ENCODE assay signal across 1 cellular context in the genomic region with DNA sequence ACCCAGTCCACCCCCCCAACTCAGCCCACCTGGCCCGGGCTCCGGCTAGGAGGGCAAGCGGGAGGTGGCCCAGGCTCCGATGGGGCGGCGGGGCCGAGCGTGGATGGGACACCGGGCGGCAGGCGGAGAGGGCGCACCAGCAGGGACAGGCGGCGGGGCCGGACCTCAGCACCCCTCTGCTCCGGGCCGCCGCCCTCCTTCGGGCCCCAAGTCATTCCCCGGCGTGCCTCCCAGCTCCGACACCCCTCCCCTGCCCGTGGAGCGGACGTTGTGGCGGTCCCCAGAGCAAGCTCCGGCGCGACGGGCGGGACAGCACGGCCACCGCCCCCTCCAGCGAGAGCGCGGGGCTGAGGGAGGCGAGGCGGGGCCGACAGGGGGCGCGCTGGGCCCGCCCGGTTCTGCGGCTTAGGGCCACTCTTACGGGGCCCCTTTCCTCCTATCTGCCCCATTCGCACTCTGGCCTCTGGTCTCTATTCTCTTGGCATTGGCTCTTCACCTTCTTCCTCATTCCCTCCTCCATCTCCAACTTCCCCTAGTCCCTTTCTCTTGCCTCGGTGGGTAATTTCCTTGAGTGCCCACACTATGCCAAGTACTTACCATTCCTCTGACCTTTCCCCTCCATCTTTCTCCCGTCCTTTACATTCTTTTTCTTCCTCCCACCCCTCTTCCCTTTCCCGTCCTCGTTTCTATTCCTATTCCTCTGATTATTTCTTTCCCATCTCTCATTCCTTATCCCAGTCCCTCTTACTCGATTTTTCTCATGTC.
TF ChIP-seq lines count a peak whose summit lies in the region.

No MANE protein-coding gene starts in this region.

TF ChIP-seq in HEK293, 187 proteins besides CTCF, POLR2A, EP300 and RAD21 (continued from another document and continues in another):
- TF ChIP-seq, protein P1, sequence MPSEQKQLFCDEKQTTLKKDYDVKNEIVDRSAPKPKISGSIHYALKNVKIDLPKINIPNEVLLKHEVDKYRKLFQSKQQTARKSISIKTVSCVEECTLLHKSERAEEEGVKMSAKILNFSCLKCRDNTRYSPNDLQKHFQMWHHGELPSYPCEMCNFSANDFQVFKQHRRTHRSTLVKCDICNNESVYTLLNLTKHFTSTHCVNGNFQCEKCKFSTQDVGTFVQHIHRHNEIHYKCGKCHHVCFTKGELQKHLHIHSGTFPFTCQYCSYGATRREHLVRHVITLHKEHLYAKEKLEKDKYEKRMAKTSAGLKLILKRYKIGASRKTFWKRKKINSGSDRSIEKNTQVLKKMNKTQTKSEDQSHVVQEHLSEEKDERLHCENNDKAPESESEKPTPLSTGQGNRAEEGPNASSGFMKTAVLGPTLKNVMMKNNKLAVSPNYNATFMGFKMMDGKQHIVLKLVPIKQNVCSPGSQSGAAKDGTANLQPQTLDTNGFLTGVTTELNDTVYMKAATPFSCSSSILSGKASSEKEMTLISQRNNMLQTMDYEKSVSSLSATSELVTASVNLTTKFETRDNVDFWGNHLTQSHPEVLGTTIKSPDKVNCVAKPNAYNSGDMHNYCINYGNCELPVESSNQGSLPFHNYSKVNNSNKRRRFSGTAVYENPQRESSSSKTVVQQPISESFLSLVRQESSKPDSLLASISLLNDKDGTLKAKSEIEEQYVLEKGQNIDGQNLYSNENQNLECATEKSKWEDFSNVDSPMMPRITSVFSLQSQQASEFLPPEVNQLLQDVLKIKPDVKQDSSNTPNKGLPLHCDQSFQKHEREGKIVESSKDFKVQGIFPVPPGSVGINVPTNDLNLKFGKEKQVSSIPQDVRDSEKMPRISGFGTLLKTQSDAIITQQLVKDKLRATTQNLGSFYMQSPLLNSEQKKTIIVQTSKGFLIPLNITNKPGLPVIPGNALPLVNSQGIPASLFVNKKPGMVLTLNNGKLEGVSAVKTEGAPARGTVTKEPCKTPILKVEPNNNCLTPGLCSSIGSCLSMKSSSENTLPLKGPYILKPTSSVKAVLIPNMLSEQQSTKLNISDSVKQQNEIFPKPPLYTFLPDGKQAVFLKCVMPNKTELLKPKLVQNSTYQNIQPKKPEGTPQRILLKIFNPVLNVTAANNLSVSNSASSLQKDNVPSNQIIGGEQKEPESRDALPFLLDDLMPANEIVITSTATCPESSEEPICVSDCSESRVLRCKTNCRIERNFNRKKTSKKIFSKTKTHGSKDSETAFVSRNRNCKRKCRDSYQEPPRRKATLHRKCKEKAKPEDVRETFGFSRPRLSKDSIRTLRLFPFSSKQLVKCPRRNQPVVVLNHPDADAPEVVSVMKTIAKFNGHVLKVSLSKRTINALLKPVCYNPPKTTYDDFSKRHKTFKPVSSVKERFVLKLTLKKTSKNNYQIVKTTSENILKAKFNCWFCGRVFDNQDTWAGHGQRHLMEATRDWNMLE (tag by site-specific recombination; conservative IDR thresholded peaks at IDR 0.05; ENCODE audit: low read depth) = no peak
- TF ChIP-seq TRIM28 (IDR thresholded peaks at IDR 0.05; ENCODE audit: borderline replicate concordance, low read length) = no peak
- TF ChIP-seq HOXA7 (CRISPR knock-in tag; IDR thresholded peaks at IDR 0.05; ENCODE audit: borderline replicate concordance) = no peak
- peak; percentile 98 for TF ChIP-seq ZBTB8A (tag by site-specific recombination; IDR thresholded peaks at IDR 0.05)
- TF ChIP-seq ZFP69B (tag by site-specific recombination; IDR thresholded peaks at IDR 0.05) = peak; percentile 82
- peak; percentile 36; the same call in 1 of the 2 replicates for TF ChIP-seq ZNF391 (tag by site-specific recombination; IDR thresholded peaks at IDR 0.05; ENCODE audit: borderline replicate concordance, low read depth)
- peak; percentile 91 for TF ChIP-seq KLF9 (tag by site-specific recombination; IDR thresholded peaks at IDR 0.05; ENCODE audit: low read depth)
- peak; percentile 63; the same call in 1 of the 2 replicates for TF ChIP-seq ZNF423 (tag by site-specific recombination; IDR thresholded peaks at IDR 0.05)
- no peak for TF ChIP-seq RBAK (tag by site-specific recombination; IDR thresholded peaks at IDR 0.05)
- TF ChIP-seq ZNF133 (tag by site-specific recombination; IDR thresholded peaks at IDR 0.05) = 0 out of 2 replicates have a peak, but pooled peaks have one; percentile 7
- no peak for TF ChIP-seq ZNF473 (tag by site-specific recombination; IDR thresholded peaks at IDR 0.05)
- peak; percentile 67 for TF ChIP-seq SP2 (tag by site-specific recombination; IDR thresholded peaks at IDR 0.05)
- no peak for TF ChIP-seq SALL2 (tag by site-specific recombination; IDR thresholded peaks at IDR 0.05; ENCODE audit: borderline replicate concordance)
- TF ChIP-seq, protein P2, sequence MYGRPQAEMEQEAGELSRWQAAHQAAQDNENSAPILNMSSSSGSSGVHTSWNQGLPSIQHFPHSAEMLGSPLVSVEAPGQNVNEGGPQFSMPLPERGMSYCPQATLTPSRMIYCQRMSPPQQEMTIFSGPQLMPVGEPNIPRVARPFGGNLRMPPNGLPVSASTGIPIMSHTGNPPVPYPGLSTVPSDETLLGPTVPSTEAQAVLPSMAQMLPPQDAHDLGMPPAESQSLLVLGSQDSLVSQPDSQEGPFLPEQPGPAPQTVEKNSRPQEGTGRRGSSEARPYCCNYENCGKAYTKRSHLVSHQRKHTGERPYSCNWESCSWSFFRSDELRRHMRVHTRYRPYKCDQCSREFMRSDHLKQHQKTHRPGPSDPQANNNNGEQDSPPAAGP (tag by site-specific recombination; IDR thresholded peaks at IDR 0.05) = peak; percentile 72; the same call in 1 of the 2 replicates
- no peak for TF ChIP-seq ZNF302 (tag by site-specific recombination; IDR thresholded peaks at IDR 0.05; ENCODE audit: low read depth)
- TF ChIP-seq ZNF791 (tag by site-specific recombination; IDR thresholded peaks at IDR 0.05) = 0 out of 2 replicates have a peak, but pooled peaks have one; percentile 13
- peak; percentile 78 for TF ChIP-seq ZNF341 (tag by site-specific recombination; IDR thresholded peaks at IDR 0.05; ENCODE audit: low read depth)
- TF ChIP-seq, protein P3, sequence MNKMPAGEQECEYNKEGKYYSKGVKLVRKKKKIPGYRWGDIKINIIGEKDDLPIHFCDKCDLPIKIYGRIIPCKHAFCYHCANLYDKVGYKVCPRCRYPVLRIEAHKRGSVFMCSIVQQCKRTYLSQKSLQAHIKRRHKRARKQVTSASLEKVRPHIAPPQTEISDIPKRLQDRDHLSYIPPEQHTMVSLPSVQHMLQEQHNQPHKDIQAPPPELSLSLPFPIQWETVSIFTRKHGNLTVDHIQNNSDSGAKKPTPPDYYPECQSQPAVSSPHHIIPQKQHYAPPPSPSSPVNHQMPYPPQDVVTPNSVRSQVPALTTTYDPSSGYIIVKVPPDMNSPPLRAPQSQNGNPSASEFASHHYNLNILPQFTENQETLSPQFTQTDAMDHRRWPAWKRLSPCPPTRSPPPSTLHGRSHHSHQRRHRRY (tag by site-specific recombination; IDR thresholded peaks at IDR 0.05) = no peak
- peak; percentile 87 for TF ChIP-seq ZNF660 (tag by site-specific recombination; IDR thresholded peaks at IDR 0.05)
- TF ChIP-seq ZXDB (tag by site-specific recombination; IDR thresholded peaks at IDR 0.05) = peak; percentile 44; the same call in 1 of the 2 replicates
- TF ChIP-seq TCF7L2 (IDR thresholded peaks at IDR 0.05; ENCODE audit: borderline replicate concordance, low read depth, low read length) = no peak
- peak; percentile 98 for TF ChIP-seq PRDM1 (tag by site-specific recombination; IDR thresholded peaks at IDR 0.05)
- TF ChIP-seq ZNF426 (tag by site-specific recombination; IDR thresholded peaks at IDR 0.05) = no peak
- TF ChIP-seq EGR2 (tag by site-specific recombination; IDR thresholded peaks at IDR 0.05; ENCODE audit: low read depth) = peak; percentile 13; the same call in 1 of the 2 replicates
- no peak for TF ChIP-seq ZNF664 (tag by site-specific recombination; IDR thresholded peaks at IDR 0.05)
- no peak for TF ChIP-seq ZBTB7A (tag by site-specific recombination; IDR thresholded peaks at IDR 0.05; ENCODE audit: low read depth)
- peak; percentile 15; the same call in 1 of the 2 replicates for TF ChIP-seq ZNF221 (tag by site-specific recombination; IDR thresholded peaks at IDR 0.05; ENCODE audit: borderline replicate concordance)
- TF ChIP-seq, protein P4, sequence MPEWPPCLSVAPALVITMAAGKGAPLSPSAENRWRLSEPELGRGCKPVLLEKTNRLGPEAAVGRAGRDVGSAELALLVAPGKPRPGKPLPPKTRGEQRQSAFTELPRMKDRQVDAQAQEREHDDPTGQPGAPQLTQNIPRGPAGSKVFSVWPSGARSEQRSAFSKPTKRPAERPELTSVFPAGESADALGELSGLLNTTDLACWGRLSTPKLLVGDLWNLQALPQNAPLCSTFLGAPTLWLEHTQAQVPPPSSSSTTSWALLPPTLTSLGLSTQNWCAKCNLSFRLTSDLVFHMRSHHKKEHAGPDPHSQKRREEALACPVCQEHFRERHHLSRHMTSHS (tag by site-specific recombination; IDR thresholded peaks at IDR 0.05) = no peak
- TF ChIP-seq, protein P5, sequence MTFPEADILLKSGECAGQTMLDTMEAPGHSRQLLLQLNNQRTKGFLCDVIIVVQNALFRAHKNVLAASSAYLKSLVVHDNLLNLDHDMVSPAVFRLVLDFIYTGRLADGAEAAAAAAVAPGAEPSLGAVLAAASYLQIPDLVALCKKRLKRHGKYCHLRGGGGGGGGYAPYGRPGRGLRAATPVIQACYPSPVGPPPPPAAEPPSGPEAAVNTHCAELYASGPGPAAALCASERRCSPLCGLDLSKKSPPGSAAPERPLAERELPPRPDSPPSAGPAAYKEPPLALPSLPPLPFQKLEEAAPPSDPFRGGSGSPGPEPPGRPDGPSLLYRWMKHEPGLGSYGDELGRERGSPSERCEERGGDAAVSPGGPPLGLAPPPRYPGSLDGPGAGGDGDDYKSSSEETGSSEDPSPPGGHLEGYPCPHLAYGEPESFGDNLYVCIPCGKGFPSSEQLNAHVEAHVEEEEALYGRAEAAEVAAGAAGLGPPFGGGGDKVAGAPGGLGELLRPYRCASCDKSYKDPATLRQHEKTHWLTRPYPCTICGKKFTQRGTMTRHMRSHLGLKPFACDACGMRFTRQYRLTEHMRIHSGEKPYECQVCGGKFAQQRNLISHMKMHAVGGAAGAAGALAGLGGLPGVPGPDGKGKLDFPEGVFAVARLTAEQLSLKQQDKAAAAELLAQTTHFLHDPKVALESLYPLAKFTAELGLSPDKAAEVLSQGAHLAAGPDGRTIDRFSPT (tag by site-specific recombination; IDR thresholded peaks at IDR 0.05) = peak; percentile 87
- no peak for TF ChIP-seq ZNF174 (tag by site-specific recombination; IDR thresholded peaks at IDR 0.05)
- no peak for TF ChIP-seq ZBTB17 (tag by site-specific recombination; IDR thresholded peaks at IDR 0.05)
- TF ChIP-seq ZNF248 (tag by site-specific recombination; IDR thresholded peaks at IDR 0.05) = 0 out of 2 replicates have a peak, but pooled peaks have one; percentile 46
- TF ChIP-seq, protein P6, sequence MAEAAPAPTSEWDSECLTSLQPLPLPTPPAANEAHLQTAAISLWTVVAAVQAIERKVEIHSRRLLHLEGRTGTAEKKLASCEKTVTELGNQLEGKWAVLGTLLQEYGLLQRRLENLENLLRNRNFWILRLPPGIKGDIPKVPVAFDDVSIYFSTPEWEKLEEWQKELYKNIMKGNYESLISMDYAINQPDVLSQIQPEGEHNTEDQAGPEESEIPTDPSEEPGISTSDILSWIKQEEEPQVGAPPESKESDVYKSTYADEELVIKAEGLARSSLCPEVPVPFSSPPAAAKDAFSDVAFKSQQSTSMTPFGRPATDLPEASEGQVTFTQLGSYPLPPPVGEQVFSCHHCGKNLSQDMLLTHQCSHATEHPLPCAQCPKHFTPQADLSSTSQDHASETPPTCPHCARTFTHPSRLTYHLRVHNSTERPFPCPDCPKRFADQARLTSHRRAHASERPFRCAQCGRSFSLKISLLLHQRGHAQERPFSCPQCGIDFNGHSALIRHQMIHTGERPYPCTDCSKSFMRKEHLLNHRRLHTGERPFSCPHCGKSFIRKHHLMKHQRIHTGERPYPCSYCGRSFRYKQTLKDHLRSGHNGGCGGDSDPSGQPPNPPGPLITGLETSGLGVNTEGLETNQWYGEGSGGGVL (tag by site-specific recombination; IDR thresholded peaks at IDR 0.05) = peak; percentile 75
- peak; percentile 27; the same call in 1 of the 2 replicates for TF ChIP-seq ZNF585B (tag by site-specific recombination; IDR thresholded peaks at IDR 0.05)
- TF ChIP-seq, protein P7, sequence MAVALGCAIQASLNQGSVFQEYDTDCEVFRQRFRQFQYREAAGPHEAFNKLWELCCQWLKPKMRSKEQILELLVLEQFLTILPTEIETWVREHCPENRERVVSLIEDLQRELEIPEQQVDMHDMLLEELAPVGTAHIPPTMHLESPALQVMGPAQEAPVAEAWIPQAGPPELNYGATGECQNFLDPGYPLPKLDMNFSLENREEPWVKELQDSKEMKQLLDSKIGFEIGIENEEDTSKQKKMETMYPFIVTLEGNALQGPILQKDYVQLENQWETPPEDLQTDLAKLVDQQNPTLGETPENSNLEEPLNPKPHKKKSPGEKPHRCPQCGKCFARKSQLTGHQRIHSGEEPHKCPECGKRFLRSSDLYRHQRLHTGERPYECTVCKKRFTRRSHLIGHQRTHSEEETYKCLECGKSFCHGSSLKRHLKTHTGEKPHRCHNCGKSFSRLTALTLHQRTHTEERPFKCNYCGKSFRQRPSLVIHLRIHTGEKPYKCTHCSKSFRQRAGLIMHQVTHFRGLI (tag by site-specific recombination; IDR thresholded peaks at IDR 0.05) = no peak; the same call in none of the 2 replicates
- TF ChIP-seq, protein P8, sequence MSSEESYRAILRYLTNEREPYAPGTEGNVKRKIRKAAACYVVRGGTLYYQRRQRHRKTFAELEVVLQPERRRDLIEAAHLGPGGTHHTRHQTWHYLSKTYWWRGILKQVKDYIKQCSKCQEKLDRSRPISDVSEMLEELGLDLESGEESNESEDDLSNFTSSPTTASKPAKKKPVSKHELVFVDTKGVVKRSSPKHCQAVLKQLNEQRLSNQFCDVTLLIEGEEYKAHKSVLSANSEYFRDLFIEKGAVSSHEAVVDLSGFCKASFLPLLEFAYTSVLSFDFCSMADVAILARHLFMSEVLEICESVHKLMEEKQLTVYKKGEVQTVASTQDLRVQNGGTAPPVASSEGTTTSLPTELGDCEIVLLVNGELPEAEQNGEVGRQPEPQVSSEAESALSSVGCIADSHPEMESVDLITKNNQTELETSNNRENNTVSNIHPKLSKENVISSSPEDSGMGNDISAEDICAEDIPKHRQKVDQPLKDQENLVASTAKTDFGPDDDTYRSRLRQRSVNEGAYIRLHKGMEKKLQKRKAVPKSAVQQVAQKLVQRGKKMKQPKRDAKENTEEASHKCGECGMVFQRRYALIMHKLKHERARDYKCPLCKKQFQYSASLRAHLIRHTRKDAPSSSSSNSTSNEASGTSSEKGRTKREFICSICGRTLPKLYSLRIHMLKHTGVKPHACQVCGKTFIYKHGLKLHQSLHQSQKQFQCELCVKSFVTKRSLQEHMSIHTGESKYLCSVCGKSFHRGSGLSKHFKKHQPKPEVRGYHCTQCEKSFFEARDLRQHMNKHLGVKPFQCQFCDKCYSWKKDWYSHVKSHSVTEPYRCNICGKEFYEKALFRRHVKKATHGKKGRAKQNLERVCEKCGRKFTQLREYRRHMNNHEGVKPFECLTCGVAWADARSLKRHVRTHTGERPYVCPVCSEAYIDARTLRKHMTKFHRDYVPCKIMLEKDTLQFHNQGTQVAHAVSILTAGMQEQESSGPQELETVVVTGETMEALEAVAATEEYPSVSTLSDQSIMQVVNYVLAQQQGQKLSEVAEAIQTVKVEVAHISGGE (tag by site-specific recombination; conservative IDR thresholded peaks at IDR 0.05; ENCODE audit: low read depth) = peak; percentile 44; the same call in 1 of the 2 replicates
- TF ChIP-seq, protein P9, sequence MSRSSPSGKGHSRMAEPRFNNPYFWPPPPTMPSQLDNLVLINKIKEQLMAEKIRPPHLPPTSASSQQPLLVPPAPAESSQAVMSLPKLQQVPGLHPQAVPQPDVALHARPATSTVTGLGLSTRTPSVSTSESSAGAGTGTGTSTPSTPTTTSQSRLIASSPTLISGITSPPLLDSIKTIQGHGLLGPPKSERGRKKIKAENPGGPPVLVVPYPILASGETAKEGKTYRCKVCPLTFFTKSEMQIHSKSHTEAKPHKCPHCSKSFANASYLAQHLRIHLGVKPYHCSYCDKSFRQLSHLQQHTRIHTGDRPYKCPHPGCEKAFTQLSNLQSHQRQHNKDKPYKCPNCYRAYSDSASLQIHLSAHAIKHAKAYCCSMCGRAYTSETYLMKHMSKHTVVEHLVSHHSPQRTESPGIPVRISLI (tag by site-specific recombination; IDR thresholded peaks at IDR 0.05) = no peak
